In the genomic region with DNA sequence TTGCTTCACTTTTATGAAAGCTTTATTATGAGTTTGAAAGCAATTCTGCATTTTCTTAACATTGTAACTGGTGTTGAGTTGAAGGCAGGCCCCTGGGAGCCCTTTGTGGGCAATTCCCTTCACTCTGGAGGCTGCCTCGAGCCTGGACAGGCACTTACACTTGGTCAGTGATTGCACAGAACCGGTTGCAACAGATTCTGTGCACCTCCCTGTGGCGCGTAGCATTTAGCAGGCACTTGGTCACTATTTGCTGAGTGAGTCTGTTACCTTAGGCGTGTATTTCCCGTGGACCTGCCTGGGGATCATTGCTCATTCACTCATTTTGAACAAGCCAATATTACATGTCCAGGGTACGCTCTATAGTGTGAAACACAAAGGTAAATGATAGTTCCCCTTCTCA, we compare ENCODE assay signal across 18 cellular contexts.
DNase-seq lines count a peak whose midpoint lies in the region; ATAC-seq, FAIRE-seq and TF ChIP-seq lines count a peak whose summit lies in the region.
"Had no signal": no experiment of that assay in that cellular context is flagged by ENCODE, and none has a peak within 500 bp of the region (broad histone marks: within the 10 kb centered on the region; RNA-seq: fewer than 3 reads in every experiment).

No MANE protein-coding gene starts in this region.

- TF ChIP-seq EP300 in K562 (IDR thresholded peaks at IDR 0.05; ENCODE audit: low read length), result no peak

- no peak overlapping the region for H3K9ac ChIP-seq in K562 (ENCODE audit: insufficient read depth in 1 of 2, low read depth in 2 of 2, low read length in 2 of 2)
- H3K9ac ChIP-seq: BLaER1 treated with 17β-estradiol and CSF1 and Interleukin-3, amounts not matched to agents 10 nM and 100 nM had no signal

- ATAC-seq in K562 (peak; percentile 51; the same call in 2 of the 3 replicates), left lung (peak; percentile 69)

- TF ChIP-seq CTCF in K562 (IDR thresholded peaks at IDR 0.05 in 2 of 3, conservative IDR thresholded peaks at IDR 0.05 in 1 of 3; ENCODE audit: insufficient read depth in 2 of 3, low read depth in 1 of 3, low read length in 3 of 3), result no peak
- no peak for TF ChIP-seq CTCF in left lung (IDR thresholded peaks at IDR 0.05)

- H3K4me3 ChIP-seq in K562 (no peak overlapping the region), left lung (no peak overlapping the region)
- H3K4me3 ChIP-seq: BLaER1 treated with 17β-estradiol and CSF1 and Interleukin-3, amounts not matched to agents 10 nM and 100 nM had no signal

- TF ChIP-seq RAD21 in K562 (CRISPR knock-in tag; conservative IDR thresholded peaks at IDR 0.05 in 1 of 2, IDR thresholded peaks at IDR 0.05 in 1 of 2), result no peak

- in situ Hi-C loops in K562 (cut with MboI), result no loop called here

- H4K20me1 ChIP-seq in K562 (replicated peaks; ENCODE audit: control insufficient read depth, insufficient read depth, low read length), result no peaks in the 10 kb centered on the region
- H4K20me1 ChIP-seq: BLaER1 treated with 17β-estradiol and CSF1 and Interleukin-3, amounts not matched to agents 10 nM and 100 nM had no signal

- H3K27me3 ChIP-seq in K562 (ENCODE audit: control insufficient read depth in 2 of 2, insufficient read depth in 2 of 2, low read length in 2 of 2), result peaks cover 12 to 14% of the 10 kb centered on the region in 2 experiments; a peak in 3 of 5 replicates
- H3K27me3 ChIP-seq in left lung, result no peaks in the 10 kb centered on the region
- H3K27me3 ChIP-seq: BLaER1 treated with 17β-estradiol and CSF1 and Interleukin-3, amounts not matched to agents 10 nM and 100 nM had no signal

- H3K36me3 ChIP-seq in K562 (ENCODE audit: control insufficient read depth, insufficient read depth, low read length) (no peaks in the 10 kb centered on the region), left lung (peaks cover 0 to 60% of the 10 kb centered on the region in 2 donors)

- H3K4me2 ChIP-seq in K562 (ENCODE audit: insufficient read depth, low read length), result no peak overlapping the region
- H3K4me2 ChIP-seq: BLaER1 treated with 17β-estradiol and CSF1 and Interleukin-3, amounts not matched to agents 10 nM and 100 nM had no signal

- POLR2A ChIA-PET in K562 (lab: Yijun Ruan, JAX), result no interaction called here

- no peak overlapping the region for H2AFZ ChIP-seq in K562 (ENCODE audit: low read depth, low read length)

- TF ChIP-seq POLR2A in K562 (conservative IDR thresholded peaks at IDR 0.05), result no peak

- H3K4me1 ChIP-seq in K562 (replicated peaks in 1 of 2; ENCODE audit: control insufficient read depth in 2 of 2, insufficient read depth in 2 of 2, low read length in 2 of 2) (no peaks in the 10 kb centered on the region), left lung (no peaks in the 10 kb centered on the region)
- H3K4me1 ChIP-seq: BLaER1 treated with 17β-estradiol and CSF1 and Interleukin-3, amounts not matched to agents 10 nM and 100 nM had no signal

- WGBS in K562 (ENCODE audit: insufficient coverage, low coverage, missing lambda C conversion rate), result 7% methylated on average over 7 of the region's 7 CpGs

- FAIRE-seq in K562 (lab: Jason Lieb, UNC), result no peak
- FAIRE-seq: GM12892, H1 had no signal

- intact Hi-C loops in K562 (cut with micrococcal nuclease), result no loop called here
- intact Hi-C loops in left lung (cut with DNase I), result no loop called here

- CTCF ChIA-PET in K562 (lab: Yijun Ruan, JAX; ENCODE audit: low intra/inter-chr PET ratio), result interaction anchor here (1.5 kb wide), 1 partner anchor 11 kb away, joined by 3 read pairs; no protein-coding TSS in a partner anchor

- H3K9me1 ChIP-seq in K562 (ENCODE audit: control insufficient read depth, insufficient read depth, low read length), result no peaks in the 10 kb centered on the region

- H3K9me3 ChIP-seq in K562 (replicated peaks; ENCODE audit: control insufficient read depth, insufficient read depth, low read depth, low read length), result no peaks in the 10 kb centered on the region
- no peaks in the 10 kb centered on the region for H3K9me3 ChIP-seq in left lung
- H3K9me3 ChIP-seq: BLaER1 treated with 17β-estradiol and CSF1 and Interleukin-3, amounts not matched to agents 10 nM and 100 nM had no signal

- no peaks in the 10 kb centered on the region for H3K79me2 ChIP-seq in K562 (ENCODE audit: control insufficient read depth, insufficient read depth, low read length)

- no TSS peak for BruUV-seq in K562 (replicated peaks; lab: Mats Ljungman, UMichigan)

- no peak overlapping the region for H3K27ac ChIP-seq in K562 (ENCODE audit: extremely low read depth, low read depth, low read length)
- no peak overlapping the region for H3K27ac ChIP-seq in left lung
- H3K27ac ChIP-seq: BLaER1 treated with 17β-estradiol and CSF1 and Interleukin-3, amounts not matched to agents 10 nM and 100 nM; HL-60 had no signal

- peak; percentile 19 for DNase-seq in NCI-H748 (lab: John Stamatoyannopoulos, UW; ENCODE audit: unreplicated experiment)
- DNase-seq in NCI-H748 treated with DMSO at 0.1 percent for 48 hours (lab: John Stamatoyannopoulos, UW), result no peak
- peak; percentile 14 to 37 for DNase-seq in NCI-H1930 (lab: John Stamatoyannopoulos, UW)
- DNase-seq in K562 (ENCODE audit: extremely low read depth in 1 of 4, low spot score in 3 of 4), result no peak
- no peak for DNase-seq in left lung
- no peak for DNase-seq in COLO668 (lab: John Stamatoyannopoulos, UW; ENCODE audit: unreplicated experiment)
- DNase-seq in HuH-7 (ENCODE audit: low spot score), result no peak
- no peak for DNase-seq in NCI-H1436 (lab: John Stamatoyannopoulos, UW)
- DNase-seq: ACHN; CD4-positive, alpha-beta T cell; DND-41; GDM1; HCEC 1CT; HFFc6 had no signal

TF ChIP-seq in K562, 482 proteins besides CTCF, POLR2A, EP300 and RAD21:
- TF ChIP-seq SUPT5H (IDR thresholded peaks at IDR 0.05), result no peak
- no peak for TF ChIP-seq ZBTB49 (CRISPR knock-in tag; IDR thresholded peaks at IDR 0.05; ENCODE audit: borderline replicate concordance)
- no peak for TF ChIP-seq ZBTB12 (CRISPR knock-in tag; IDR thresholded peaks at IDR 0.05)
- no peak for TF ChIP-seq ARID2 (IDR thresholded peaks at IDR 0.05)
- no peak for TF ChIP-seq MTF1 (CRISPR knock-in tag; IDR thresholded peaks at IDR 0.05; ENCODE audit: borderline replicate concordance)
- no peak for TF ChIP-seq ZNF41 (CRISPR knock-in tag; conservative IDR thresholded peaks at IDR 0.05)
- no peak for TF ChIP-seq NR3C1 (CRISPR knock-in tag; IDR thresholded peaks at IDR 0.05)
- TF ChIP-seq CREM (IDR thresholded peaks at IDR 0.05; ENCODE audit: low read depth), result no peak
- no peak for TF ChIP-seq ZNF263 (CRISPR knock-in tag; IDR thresholded peaks at IDR 0.05; ENCODE audit: borderline replicate concordance)

Comparison
In these comparisons a context has a peak if more than half of its experiments do, and no peak if none do; other contexts are left out.
1. DNase-seq: peak in NCI-H748 (single experiment) and NCI-H1930 (2 of 2); none in NCI-H748 treated with DMSO at 0.1 percent for 48 hours (single experiment), K562 (0 of 4), left lung (0 of 2), COLO668 (single experiment), HuH-7 (single experiment) and NCI-H1436 (single experiment).